8 cellular contexts compared by ENCODE assay signal in genomic region chr3:184314363-184314699, GRCh38. TPM values are rescaled to one million over a fixed set of nuclear protein-coding genes. Genes with fewer than 3 reads are reported as not detected.
DNase-seq lines count a peak whose midpoint lies in the region; TF ChIP-seq lines count a peak whose summit lies in the region.

TSS of gene EIF4G1 (plus strand) at chr3:184314606. CDS start at chr3:184315797, 1,191 bp downstream.

- H3F3A ChIP-seq in neural cell (ENCODE audit: insufficient read depth, low read length, poor library complexity, severe bottlenecking) = no peaks in the 10 kb centered on the region

- no peak for TF ChIP-seq RAD21 in neural cell (conservative IDR thresholded peaks at IDR 0.05)

- peak within 1 kb of the TSS; percentile 24 for H3K18ac ChIP-seq in H9 (ENCODE audit: insufficient read length, low read depth, low read length)

- H3K4ac ChIP-seq in H9 (ENCODE audit: low read depth, low read length) = no peak within 1 kb of the TSS

- no peak for TF ChIP-seq POLR2A in stomach (IDR thresholded peaks at IDR 0.05)

- no peaks in the 10 kb centered on the region for H3K9me2 ChIP-seq in neural cell (ENCODE audit: insufficient read depth, low read length)

- no peak within 1 kb of the TSS for H3T11ph ChIP-seq in H9 (ENCODE audit: low read length)

- no peak within 1 kb of the TSS for H2BK20ac ChIP-seq in H9 (ENCODE audit: low read depth, low read length, poor library complexity, severe bottlenecking)

- peak within 1 kb of the TSS; percentile 87 to 93 for H3K4me3 Mint-ChIP-seq in H9

- H3K36me3 ChIP-seq in MG63 = peaks cover 48% of the 10 kb centered on the region
- H3K36me3 ChIP-seq in neural cell (ENCODE audit: insufficient read depth, low read length) = no peaks in the 10 kb centered on the region
- peaks cover 4 to 42% (median 23%) of the 10 kb centered on the region in 4 donors for H3K36me3 ChIP-seq in stomach

- H3K9ac ChIP-seq in H9 (ENCODE audit: extremely low read depth, insufficient read length, low read length) (peak within 1 kb of the TSS; percentile 85), neural cell (ENCODE audit: low read length) (peak within 1 kb of the TSS; percentile 81)

- peaks cover 24 to 44% (median 29%) of the 10 kb centered on the region in 3 experiments; a peak in 6 of 7 replicates for H3K36me3 Mint-ChIP-seq in H9 (ENCODE audit: insufficient read depth in 1 of 3, low read depth in 3 of 3)

- no peak within 1 kb of the TSS for H4K8ac ChIP-seq in H9 (replicated peaks; ENCODE audit: insufficient read length, low read depth, low read length)

- H3K4me2 ChIP-seq in H9 (ENCODE audit: insufficient read depth, insufficient read length, low read length) = peak within 1 kb of the TSS; percentile 97
- H3K4me2 ChIP-seq in neural cell (ENCODE audit: low read length) = peak within 1 kb of the TSS; percentile 89

- H3K4me1 ChIP-seq in H9 (ENCODE audit: insufficient read depth, low read length) = peaks cover 8% of the 10 kb centered on the region; the same call in 1 of the 2 replicates
- peaks cover 35 to 46% (median 41%) of the 10 kb centered on the region in 4 donors for H3K4me1 ChIP-seq in stomach

- peak within 1 kb of the TSS; percentile 68 for H3K14ac ChIP-seq in H9 (ENCODE audit: insufficient read depth, low read length)

- no peak within 1 kb of the TSS for H4K91ac ChIP-seq in H9 (ENCODE audit: insufficient read length, low read depth, low read length)

- H3K23me2 ChIP-seq in H9 (ENCODE audit: insufficient read length, low read depth, low read length, poor library complexity, severe bottlenecking) = peaks cover 10% of the 10 kb centered on the region

- H3K56ac ChIP-seq in H9 (ENCODE audit: insufficient read length, low read depth, low read length) = no peak within 1 kb of the TSS

- H3K9me3 ChIP-seq in H9 (ENCODE audit: control insufficient read depth, low read depth, low read length) (no peaks in the 10 kb centered on the region), MG63 (no peaks in the 10 kb centered on the region), neural cell (ENCODE audit: low read length) (no peaks in the 10 kb centered on the region), stomach (no peaks in the 10 kb centered on the region)

- no peak within 1 kb of the TSS for H2AFZ ChIP-seq in H9 (ENCODE audit: low read length)
- peak within 1 kb of the TSS; percentile 60 for H2AFZ ChIP-seq in neural cell (ENCODE audit: low read depth, low read length)

- H4K20me1 ChIP-seq in H9 (ENCODE audit: control insufficient read depth, insufficient read depth, insufficient read length) = no peaks in the 10 kb centered on the region
- no peaks in the 10 kb centered on the region for H4K20me1 ChIP-seq in neural cell (ENCODE audit: insufficient read depth)

- peak within 1 kb of the TSS; percentile 87 for H3K4me3 ChIP-seq in MG63
- peak within 1 kb of the TSS; percentile 87 for H3K4me3 ChIP-seq in neural cell (ENCODE audit: low read length)
- peak within 1 kb of the TSS; percentile 61 to 79 (median 73) for H3K4me3 ChIP-seq in stomach

- H3K27ac ChIP-seq in H9 (ENCODE audit: insufficient read length, low read depth, low read length) = no peak within 1 kb of the TSS
- H3K27ac ChIP-seq in neural cell (ENCODE audit: low read length) = peak within 1 kb of the TSS; percentile 62
- peak within 1 kb of the TSS; percentile 95 to 99 (median 98) for H3K27ac ChIP-seq in stomach

- no peak within 1 kb of the TSS for H2BK15ac ChIP-seq in H9 (ENCODE audit: low read depth, low read length)

- H3K4me1 Mint-ChIP-seq in H9 = peaks cover 23 to 24% of the 10 kb centered on the region in 2 experiments

- peak within 1 kb of the TSS; percentile 89 to 96 (median 95) for H3K27ac Mint-ChIP-seq in H9

- WGBS in H9 (ENCODE audit: extremely low coverage, insufficient read length, low lambda C conversion rate) = no CpG with 5 or more reads among the region's 40 CpGs
- WGBS in stomach, 5 donors = 0 to 1% (median 0%) methylated on average over 16 to 40 of the region's 40 CpGs

- peak; percentile 93 for DNase-seq in ELF-1 (ENCODE audit: low read depth, low spot score)
- peak; percentile 94 for DNase-seq in H9
- peak; percentile 95 for DNase-seq in MG63
- DNase-seq in SHP77 treated with DMSO at 0.1 percent for 48 hours (lab: John Stamatoyannopoulos, UW) = peak; percentile 57
- DNase-seq in activated effector memory CD4-positive, alpha-beta T cell treated with anti-CD3 and anti-CD28 coated beads, Interleukin-2, amount 50 U/mL, for 16 hours = peak; percentile 97
- DNase-seq in fibroblast of the conjunctiva (ENCODE audit: low read depth) = peak; percentile 90
- DNase-seq in stomach = peak; percentile 96

- H2BK120ac ChIP-seq in H9 (ENCODE audit: low read depth, low read length, poor library complexity, severe bottlenecking) = peak within 1 kb of the TSS; percentile 51

- H3K27me3 ChIP-seq in H9 (ENCODE audit: insufficient read depth, low read length) = no peaks in the 10 kb centered on the region
- 0 out of 2 replicates have a peak, but pooled peaks cover 2% of the 10 kb centered on the region for H3K27me3 ChIP-seq in MG63
- H3K27me3 ChIP-seq in neural cell (ENCODE audit: insufficient read depth, low read depth, low read length) = no peaks in the 10 kb centered on the region
- H3K27me3 ChIP-seq in stomach = no peaks in the 10 kb centered on the region

- H3K23ac ChIP-seq in H9 (ENCODE audit: insufficient read length, low read depth, low read length) = no peak within 1 kb of the TSS

- no peak within 1 kb of the TSS for H2AK5ac ChIP-seq in H9 (ENCODE audit: insufficient read length, low read length)

- H3K79me1 ChIP-seq in H9 (ENCODE audit: insufficient read depth, low read depth, low read length, poor library complexity, severe bottlenecking) = peaks cover 2% of the 10 kb centered on the region

- H3K27me3 Mint-ChIP-seq in H9 (ENCODE audit: low read depth) = no peaks in the 10 kb centered on the region

- no peaks in the 10 kb centered on the region for H3K9me3 Mint-ChIP-seq in H9

- TF ChIP-seq EP300 in neural cell (conservative IDR thresholded peaks at IDR 0.05; ENCODE audit: poor library complexity, severe bottlenecking) (no peak), stomach (IDR thresholded peaks at IDR 0.05) (no peak)

- no peak within 1 kb of the TSS for H2BK12ac ChIP-seq in H9 (ENCODE audit: insufficient read length, low read depth, low read length)

- H4K5ac ChIP-seq in H9 (ENCODE audit: insufficient read length, low read depth, low read length) = no peak within 1 kb of the TSS

- intact Hi-C loops in stomach (cut with DNase I; ENCODE audit: low total_unique reads) = no loop called here

- TF ChIP-seq CTCF in H9 (conservative IDR thresholded peaks at IDR 0.05) = no peak
- TF ChIP-seq CTCF in neural cell (IDR thresholded peaks at IDR 0.05; ENCODE audit: poor library complexity, severe bottlenecking) = no peak
- TF ChIP-seq CTCF in stomach (IDR thresholded peaks at IDR 0.05) = no peak

- H2BK5ac ChIP-seq in H9 (ENCODE audit: insufficient read length, low read length) = no peak within 1 kb of the TSS

- H3K79me2 ChIP-seq in H9 (ENCODE audit: insufficient read depth, low read length) (peaks cover 42% of the 10 kb centered on the region), neural cell (replicated peaks; ENCODE audit: insufficient read depth, low read length) (peaks cover 31% of the 10 kb centered on the region)

TF ChIP-seq in neural cell, 6 proteins besides CTCF, POLR2A, EP300 and RAD21:
- peak; percentile 39 for TF ChIP-seq MXI1 (conservative IDR thresholded peaks at IDR 0.05; ENCODE audit: poor library complexity, severe bottlenecking)
- no peak for TF ChIP-seq SMC3 (conservative IDR thresholded peaks at IDR 0.05; ENCODE audit: poor library complexity)
- TF ChIP-seq REST (IDR thresholded peaks at IDR 0.05; ENCODE audit: borderline replicate concordance) = peak; percentile 38
- no peak for TF ChIP-seq TAF1 (IDR thresholded peaks at IDR 0.05; ENCODE audit: low read depth)
- TF ChIP-seq POLR2AphosphoS5 (IDR thresholded peaks at IDR 0.05) = peak; percentile 80
- TF ChIP-seq EZH2 (IDR thresholded peaks at IDR 0.05; ENCODE audit: borderline replicate concordance, insufficient read depth, low read length, poor library complexity, severe bottlenecking) = no peak

RNA-seq across cellular contexts. Expression of gene EIF4G1, which starts in this region (rescaled TPM):
- 532 and 544 TPM in 2 replicates for total RNA-seq in H9 (2021)
- total RNA-seq in MG63 (2014; rRNA removed; shearing (Covaris generic); ENCODE audit: low replicate concordance) = 378 and 439 TPM in 2 replicates
- 66.9 and 80.0 TPM in 2 replicates for polyA plus RNA-seq in neural cell
- 90.1 and 101 TPM in 2 replicates for polyA minus RNA-seq in neural cell
- total RNA-seq in stomach = 100 to 1,000 TPM; 167 to 572 (median 203) TPM
- 100 to 1,000 TPM in 2 of 3 donors, 10 to 100 TPM in 1; 86.5 to 171 (median 134) TPM for polyA plus RNA-seq in stomach
